25 cellular contexts compared by ENCODE assay signal in the genomic region with DNA sequence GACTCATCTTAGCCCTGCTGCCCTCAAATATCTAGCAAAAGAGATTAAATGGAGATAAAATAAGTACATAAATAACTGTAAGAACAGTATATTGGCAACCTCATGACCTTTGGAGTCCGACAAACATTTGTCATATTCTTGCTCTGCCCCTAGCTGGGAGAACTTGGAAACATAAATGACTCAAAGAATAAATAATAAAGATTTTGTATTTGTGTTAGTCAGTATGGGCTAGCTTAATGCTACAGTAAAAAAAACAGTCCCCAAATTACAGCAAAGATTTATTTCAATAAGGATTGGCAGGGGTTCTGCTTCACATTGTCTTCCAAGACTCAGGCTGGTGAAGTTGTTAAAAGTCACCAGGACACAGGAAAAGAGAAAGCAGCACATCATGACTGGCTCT.
"Had no signal": no experiment of that assay in that cellular context is flagged by ENCODE, and none has a peak within 500 bp of the region (broad histone marks: within the 10 kb centered on the region; RNA-seq: fewer than 3 reads in every experiment).

No MANE protein-coding gene starts in this region.

- H3K27me3 Mint-ChIP-seq: stimulated activated naive B cell treated with anti-CD40 and anti-IgM and Interleukin-4, amounts not matched to agents 10 μg/mL and 1 μg/mL and 100 μg/mL, for 72 hours; stimulated activated naive CD8-positive, alpha-beta T cell treated with anti-CD3 and anti-CD28 coated beads, Interleukin-15, Interleukin-2, amounts not matched to agents 100 ng/mL and 50 ng/mL, for 24 hours had no signal

- H3K27ac Mint-ChIP-seq: natural killer cell; nephron; neural progenitor cell; stimulated activated effector memory CD8-positive, alpha-beta T cell treated with anti-CD3 and anti-CD28 coated beads, Interleukin-12 subunit alpha, Interleukin-12 subunit beta, amount 100 ng/mL, for 72 hours; stimulated activated naive B cell treated with anti-CD40 and anti-IgM and Interleukin-4, amounts not matched to agents 10 μg/mL and 1 μg/mL and 100 μg/mL, for 72 hours; stimulated activated naive CD8-positive, alpha-beta T cell treated with anti-CD3 and anti-CD28 coated beads, Interleukin-15, Interleukin-2, amounts not matched to agents 100 ng/mL and 50 ng/mL, for 24 hours had no signal

- H3K9ac ChIP-seq: neural progenitor cell had no signal

- H3K9me3 ChIP-seq: pancreas, psoas muscle, right lobe of liver, sigmoid colon, stomach, thoracic aorta, thyroid gland, tibial nerve, upper lobe of left lung, vagina had no signal

- ATAC-seq: natural killer cell; pancreas; psoas muscle; right cardiac atrium; right lobe of liver; stimulated activated effector memory CD8-positive, alpha-beta T cell treated with anti-CD3 and anti-CD28 coated beads, Interleukin-12 subunit alpha, Interleukin-12 subunit beta, amount 100 ng/mL, for 72 hours; stimulated activated naive B cell treated with anti-CD40 and anti-IgM and Interleukin-4, amounts not matched to agents 10 μg/mL and 1 μg/mL and 100 μg/mL, for 72 hours had no signal

- H3K36me3 Mint-ChIP-seq: natural killer cell; neural progenitor cell; stimulated activated effector memory CD8-positive, alpha-beta T cell treated with anti-CD3 and anti-CD28 coated beads, Interleukin-12 subunit alpha, Interleukin-12 subunit beta, amount 100 ng/mL, for 72 hours; stimulated activated naive B cell treated with anti-CD40 and anti-IgM and Interleukin-4, amounts not matched to agents 10 μg/mL and 1 μg/mL and 100 μg/mL, for 72 hours had no signal

- H3K9me3 Mint-ChIP-seq: nephron; neural progenitor cell; stimulated activated effector memory CD8-positive, alpha-beta T cell treated with anti-CD3 and anti-CD28 coated beads, Interleukin-12 subunit alpha, Interleukin-12 subunit beta, amount 100 ng/mL, for 72 hours; stimulated activated naive B cell treated with anti-CD40 and anti-IgM and Interleukin-4, amounts not matched to agents 10 μg/mL and 1 μg/mL and 100 μg/mL, for 72 hours; stimulated activated naive CD8-positive, alpha-beta T cell treated with anti-CD3 and anti-CD28 coated beads, Interleukin-15, Interleukin-2, amounts not matched to agents 100 ng/mL and 50 ng/mL, for 24 hours had no signal

- H2AFZ ChIP-seq: neural progenitor cell had no signal

- H3K4me1 Mint-ChIP-seq: natural killer cell; neural progenitor cell; stimulated activated effector memory CD8-positive, alpha-beta T cell treated with anti-CD3 and anti-CD28 coated beads, Interleukin-12 subunit alpha, Interleukin-12 subunit beta, amount 100 ng/mL, for 72 hours; stimulated activated naive B cell treated with anti-CD40 and anti-IgM and Interleukin-4, amounts not matched to agents 10 μg/mL and 1 μg/mL and 100 μg/mL, for 72 hours had no signal

- H3K4me1 ChIP-seq: neural progenitor cell, pancreas, right lobe of liver, thyroid gland, tibial nerve, upper lobe of left lung, vagina had no signal

- H3K27ac ChIP-seq: neural progenitor cell, pancreas, psoas muscle, right lobe of liver, sigmoid colon, stomach, thoracic aorta, thyroid gland, tibial nerve, upper lobe of left lung, vagina had no signal

- H3K4me3 Mint-ChIP-seq: natural killer cell; nephron; neural progenitor cell; stimulated activated effector memory CD8-positive, alpha-beta T cell treated with anti-CD3 and anti-CD28 coated beads, Interleukin-12 subunit alpha, Interleukin-12 subunit beta, amount 100 ng/mL, for 72 hours; stimulated activated naive B cell treated with anti-CD40 and anti-IgM and Interleukin-4, amounts not matched to agents 10 μg/mL and 1 μg/mL and 100 μg/mL, for 72 hours; stimulated activated naive CD8-positive, alpha-beta T cell treated with anti-CD3 and anti-CD28 coated beads, Interleukin-15, Interleukin-2, amounts not matched to agents 100 ng/mL and 50 ng/mL, for 24 hours had no signal

- H3K4me3 ChIP-seq: neural progenitor cell, pancreas, psoas muscle, right lobe of liver, sigmoid colon, stomach, thoracic aorta, thyroid gland, tibial nerve, upper lobe of left lung, vagina had no signal

- H3K4me2 ChIP-seq: neural progenitor cell had no signal

- H3K36me3 ChIP-seq: neural progenitor cell, pancreas, right lobe of liver, sigmoid colon, stomach, thoracic aorta, thyroid gland, tibial nerve, upper lobe of left lung, vagina had no signal

- DNase-seq: natural killer cell; occipital lobe; pancreas; psoas muscle; right cardiac atrium; right lobe of liver; sigmoid colon; small intestine; stimulated activated CD4-positive, alpha-beta T cell treated with anti-CD3 and anti-CD28 coated beads, Interleukin-15, amount 100 ng/mL, for 24 hours; stimulated activated CD4-positive, alpha-beta T cell treated with anti-CD3 and anti-CD28 coated beads, Interleukin-2, amount 100 ng/mL, for 24 hours; stimulated activated CD4-positive, alpha-beta T cell treated with anti-CD3 and anti-CD28 coated beads, Interleukin-2, amount 100 ng/mL, for 48 hours; stimulated activated CD4-positive, alpha-beta T cell treated with anti-CD3 and anti-CD28 coated beads, Interleukin-4, amount 100 ng/mL, for 24 hours; stimulated activated naive B cell treated with anti-CD40 and anti-IgM and Interleukin-4, amounts not matched to agents 10 μg/mL and 1 μg/mL and 100 μg/mL, for 72 hours; stimulated activated naive CD4-positive, alpha-beta T cell treated with Interleukin-2 at 50 U/mL for 16 hours; stomach; thyroid gland; trophoblast cell; upper lobe of left lung had no signal

- H3K27me3 ChIP-seq: neural progenitor cell, pancreas, right lobe of liver, sigmoid colon, stomach, thyroid gland, tibial nerve, upper lobe of left lung, vagina had no signal
